17 cellular contexts compared by ENCODE assay signal in the genomic region with DNA sequence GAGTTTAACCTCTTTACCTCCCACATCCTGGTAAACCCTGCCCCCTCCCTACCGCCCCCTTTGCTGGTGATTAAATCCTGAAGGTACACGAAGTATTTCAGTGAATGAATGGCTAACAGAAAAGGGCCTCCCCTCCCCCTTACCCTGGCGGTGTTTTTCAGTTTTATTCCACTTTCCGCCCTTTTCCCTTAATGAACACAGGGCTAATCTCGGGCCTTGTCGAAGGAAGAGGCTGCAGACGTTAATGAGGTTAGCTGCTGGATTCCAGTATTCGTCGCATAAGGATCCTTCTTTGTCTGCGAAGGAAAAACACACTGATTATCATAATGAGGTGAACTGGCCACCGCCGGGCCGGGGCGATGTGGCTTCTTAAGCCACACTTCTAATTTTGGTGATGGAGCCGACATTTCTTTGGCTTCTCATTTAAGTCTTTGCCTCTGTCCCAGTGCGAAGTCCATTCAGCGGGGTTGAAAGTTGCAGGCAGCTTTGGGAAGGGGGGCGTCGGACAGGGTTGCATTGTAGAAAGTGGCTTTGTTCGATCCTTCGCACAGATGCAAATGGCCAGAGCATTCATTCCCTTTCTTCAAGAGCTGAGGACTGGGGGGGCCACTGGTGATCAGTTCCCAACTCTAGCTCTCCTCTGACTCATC. TPM values are rescaled to one million over a fixed set of nuclear protein-coding genes. Genes with fewer than 3 reads are reported as not detected.
A peak's percentile ranks its signal among the peaks of the same experiment; 100 is the strongest.
DNase-seq lines count a peak whose midpoint lies in the region; TF ChIP-seq lines count a peak whose summit lies in the region.
"Had no signal": no experiment of that assay in that cellular context is flagged by ENCODE, and none has a peak within 500 bp of the region (broad histone marks: within the 10 kb centered on the region; RNA-seq: fewer than 3 reads in every experiment).

No MANE protein-coding gene starts in this region.

- H4K91ac ChIP-seq in H9 (ENCODE audit: insufficient read length, low read depth, low read length): no peak overlapping the region

- H3K27me3 ChIP-seq in H9 (ENCODE audit: insufficient read depth, low read length) (no peaks in the 10 kb centered on the region), HUES64 (ENCODE audit: insufficient read depth, low read length) (no peaks in the 10 kb centered on the region), endodermal cell (ENCODE audit: control insufficient read depth, insufficient read depth, low read length, poor library complexity, severe bottlenecking) (no peaks in the 10 kb centered on the region), osteoblast (ENCODE audit: insufficient read depth, low read length) (no peaks in the 10 kb centered on the region), sigmoid colon (peaks cover 3 to 24% (median 16%) of the 10 kb centered on the region in 3 donors)
- H3K27me3 ChIP-seq: BLaER1 treated with 17β-estradiol and CSF1 and Interleukin-3, amounts not matched to agents 10 nM and 100 nM; SJCRH30 had no signal

- in situ Hi-C loops in ACHN (cut with HindIII; ENCODE audit: low pct_ligation_motif_present, low pct_unique_long_range_greater_than_20kb, low sequenced_read_pairs): no loop called here

- H3K23ac ChIP-seq in H9 (ENCODE audit: insufficient read length, low read depth, low read length): no peak overlapping the region

- no peaks in the 10 kb centered on the region for H3K79me1 ChIP-seq in H9 (ENCODE audit: insufficient read depth, low read depth, low read length, poor library complexity, severe bottlenecking)

- H3K27ac ChIP-seq in H9 (ENCODE audit: insufficient read length, low read depth, low read length) (no peak overlapping the region), HUES64 (ENCODE audit: low read depth, low read length) (peak overlapping the region; percentile 47), endodermal cell (ENCODE audit: low read depth, low read length) (peak overlapping the region; percentile 62), osteoblast (ENCODE audit: low read depth, low read length) (no peak overlapping the region), sigmoid colon (no peak overlapping the region)
- H3K27ac ChIP-seq: BLaER1 treated with 17β-estradiol and CSF1 and Interleukin-3, amounts not matched to agents 10 nM and 100 nM; SJCRH30 had no signal

- H3K9ac ChIP-seq in H9 (ENCODE audit: extremely low read depth, insufficient read length, low read length) (no peak overlapping the region), HUES64 (ENCODE audit: low read depth, low read length) (peak overlapping the region; percentile 32; the same call in 1 of the 2 replicates), endodermal cell (ENCODE audit: extremely low read depth, low read length, poor library complexity, severe bottlenecking) (peak overlapping the region; percentile 47)
- H3K9ac ChIP-seq: BLaER1 treated with 17β-estradiol and CSF1 and Interleukin-3, amounts not matched to agents 10 nM and 100 nM had no signal

- no peak overlapping the region for H2BK12ac ChIP-seq in H9 (ENCODE audit: insufficient read length, low read depth, low read length)

- no CpG with 5 or more reads among the region's 21 CpGs for WGBS in H9 (ENCODE audit: extremely low coverage, insufficient read length, low lambda C conversion rate)
- WGBS in HUES64: 53% methylated on average over 21 of the region's 21 CpGs
- 58 to 64% methylated on average over 20 to 21 of the region's 21 CpGs for WGBS in endodermal cell (ENCODE audit: insufficient coverage in 1 of 2, insufficient read length in 1 of 2), 2 experiments
- WGBS in sigmoid colon, 2 donors: 86 to 88% methylated on average over 21 of the region's 21 CpGs

- H3K4ac ChIP-seq in H9 (ENCODE audit: low read depth, low read length): no peak overlapping the region

- no peak overlapping the region for H2BK15ac ChIP-seq in H9 (ENCODE audit: low read depth, low read length)

- H4K8ac ChIP-seq in H9 (replicated peaks; ENCODE audit: insufficient read length, low read depth, low read length): no peak overlapping the region

- H3K27me3 Mint-ChIP-seq in H9 (ENCODE audit: low read depth): peaks cover 10% of the 10 kb centered on the region
- H3K27me3 Mint-ChIP-seq in endodermal cell (ENCODE audit: insufficient read depth): peaks cover 3% of the 10 kb centered on the region
- peaks cover 21% of the 10 kb centered on the region for H3K27me3 Mint-ChIP-seq in activated naive CD8-positive, alpha-beta T cell treated with anti-CD3 and anti-CD28 coated beads for 36 hours

- H3K4me3 ChIP-seq in HUES64 (ENCODE audit: low read length) (no peak overlapping the region), endodermal cell (ENCODE audit: low read length) (peak overlapping the region; percentile 51), osteoblast (ENCODE audit: insufficient read depth, low read length) (no peak overlapping the region), sigmoid colon (no peak overlapping the region)
- H3K4me3 ChIP-seq: BLaER1 treated with 17β-estradiol and CSF1 and Interleukin-3, amounts not matched to agents 10 nM and 100 nM; K562; SJCRH30 had no signal

- H3K36me3 Mint-ChIP-seq in H9 (ENCODE audit: insufficient read depth in 1 of 3, low read depth in 3 of 3) (peaks cover 5 to 14% (median 6%) of the 10 kb centered on the region in 3 experiments), endodermal cell (ENCODE audit: low read depth) (peaks cover 3% of the 10 kb centered on the region)
- no peaks in the 10 kb centered on the region for H3K36me3 Mint-ChIP-seq in activated naive CD8-positive, alpha-beta T cell treated with anti-CD3 and anti-CD28 coated beads for 36 hours

- TF ChIP-seq EP300 in sigmoid colon (IDR thresholded peaks at IDR 0.05): no peak

- H3K4me2 ChIP-seq in H9 (ENCODE audit: insufficient read depth, insufficient read length, low read length) (no peak overlapping the region), osteoblast (ENCODE audit: insufficient read depth, low read length) (no peak overlapping the region)
- H3K4me2 ChIP-seq: BLaER1 treated with 17β-estradiol and CSF1 and Interleukin-3, amounts not matched to agents 10 nM and 100 nM had no signal

- H2BK120ac ChIP-seq in H9 (ENCODE audit: low read depth, low read length, poor library complexity, severe bottlenecking): no peak overlapping the region

- intact Hi-C loops in sigmoid colon (cut with DNase I): no loop called here

- H3K4me1 ChIP-seq in H9 (ENCODE audit: insufficient read depth, low read length): peaks cover 5% of the 10 kb centered on the region; the same call in 1 of the 2 replicates
- peaks cover 35% of the 10 kb centered on the region for H3K4me1 ChIP-seq in HUES64 (ENCODE audit: insufficient read depth, low read length)
- H3K4me1 ChIP-seq in endodermal cell (ENCODE audit: control insufficient read depth, insufficient read depth, low read length): peaks cover 19% of the 10 kb centered on the region
- H3K4me1 ChIP-seq in osteoblast (ENCODE audit: insufficient read depth, low read length): peaks cover 11% of the 10 kb centered on the region
- no peaks in the 10 kb centered on the region for H3K4me1 ChIP-seq in sigmoid colon
- H3K4me1 ChIP-seq: SJCRH30 had no signal

- H3K18ac ChIP-seq in H9 (ENCODE audit: insufficient read length, low read depth, low read length): peak overlapping the region; percentile 17

- H3K14ac ChIP-seq in H9 (ENCODE audit: insufficient read depth, low read length): no peak overlapping the region

- no peaks in the 10 kb centered on the region for H3K23me2 ChIP-seq in H9 (ENCODE audit: insufficient read length, low read depth, low read length, poor library complexity, severe bottlenecking)

- no peak overlapping the region for H2AFZ ChIP-seq in H9 (ENCODE audit: low read length)
- H2AFZ ChIP-seq in osteoblast (ENCODE audit: low read length): no peak overlapping the region

- no peaks in the 10 kb centered on the region for H3K79me2 ChIP-seq in H9 (ENCODE audit: insufficient read depth, low read length)
- peaks cover 95% of the 10 kb centered on the region for H3K79me2 ChIP-seq in osteoblast (ENCODE audit: insufficient read depth, low read length)

- no peaks in the 10 kb centered on the region for H4K20me1 ChIP-seq in H9 (ENCODE audit: control insufficient read depth, insufficient read depth, insufficient read length)
- H4K20me1 ChIP-seq in osteoblast (ENCODE audit: insufficient read depth, low read length): peaks cover 32% of the 10 kb centered on the region
- H4K20me1 ChIP-seq: BLaER1 treated with 17β-estradiol and CSF1 and Interleukin-3, amounts not matched to agents 10 nM and 100 nM had no signal

- peaks cover 41 to 62% of the 10 kb centered on the region in 2 experiments for H3K4me1 Mint-ChIP-seq in H9
- peaks cover 35% of the 10 kb centered on the region for H3K4me1 Mint-ChIP-seq in endodermal cell
- H3K4me1 Mint-ChIP-seq in activated naive CD8-positive, alpha-beta T cell treated with anti-CD3 and anti-CD28 coated beads for 36 hours: no peaks in the 10 kb centered on the region

- H2AK5ac ChIP-seq in H9 (ENCODE audit: insufficient read length, low read length): no peak overlapping the region

- H3K4me3 Mint-ChIP-seq in H9: no peak overlapping the region
- H3K4me3 Mint-ChIP-seq in endodermal cell: peak overlapping the region; percentile 20
- H3K4me3 Mint-ChIP-seq in activated naive CD8-positive, alpha-beta T cell treated with anti-CD3 and anti-CD28 coated beads for 36 hours: no peak overlapping the region

- H3K9me3 ChIP-seq in H9 (ENCODE audit: control insufficient read depth, low read depth, low read length): no peaks in the 10 kb centered on the region
- no peaks in the 10 kb centered on the region for H3K9me3 ChIP-seq in HUES64 (ENCODE audit: insufficient read depth, low read depth, low read length)
- H3K9me3 ChIP-seq in endodermal cell (ENCODE audit: control insufficient read depth, low read length): peaks cover 5% of the 10 kb centered on the region
- H3K9me3 ChIP-seq in osteoblast (ENCODE audit: low read depth, low read length): no peaks in the 10 kb centered on the region
- H3K9me3 ChIP-seq in sigmoid colon: peaks cover 0 to 6% (median 6%) of the 10 kb centered on the region in 4 donors
- H3K9me3 ChIP-seq: SJCRH30 had no signal

- H4K5ac ChIP-seq in H9 (ENCODE audit: insufficient read length, low read depth, low read length): no peak overlapping the region

- no peak overlapping the region for H3T11ph ChIP-seq in H9 (ENCODE audit: low read length)

- no peak overlapping the region for H2BK20ac ChIP-seq in H9 (ENCODE audit: low read depth, low read length, poor library complexity, severe bottlenecking)

- H3K36me3 ChIP-seq in HUES64 (ENCODE audit: insufficient read depth, low read length) (no peaks in the 10 kb centered on the region), endodermal cell (ENCODE audit: control insufficient read depth, insufficient read depth, low read length) (no peaks in the 10 kb centered on the region), osteoblast (ENCODE audit: insufficient read depth, low read length) (peaks cover 84% of the 10 kb centered on the region), sigmoid colon (no peaks in the 10 kb centered on the region)
- H3K36me3 ChIP-seq: BLaER1 treated with 17β-estradiol and CSF1 and Interleukin-3, amounts not matched to agents 10 nM and 100 nM had no signal

- TF ChIP-seq POLR2A in sigmoid colon (IDR thresholded peaks at IDR 0.05): no peak

- H3K56ac ChIP-seq in H9 (ENCODE audit: insufficient read length, low read depth, low read length): no peak overlapping the region

- H3K9me3 Mint-ChIP-seq in H9: peaks cover 10 to 19% of the 10 kb centered on the region in 2 experiments
- peaks cover 14% of the 10 kb centered on the region for H3K9me3 Mint-ChIP-seq in endodermal cell
- peaks cover 5% of the 10 kb centered on the region for H3K9me3 Mint-ChIP-seq in activated naive CD8-positive, alpha-beta T cell treated with anti-CD3 and anti-CD28 coated beads for 36 hours

- peak; percentile 18; the same call in 1 of the 3 replicates for TF ChIP-seq CTCF in H9 (conservative IDR thresholded peaks at IDR 0.05)
- peak; percentile 24 for TF ChIP-seq CTCF in endodermal cell (conservative IDR thresholded peaks at IDR 0.05)
- no peak for TF ChIP-seq CTCF in osteoblast (IDR thresholded peaks at IDR 0.05; ENCODE audit: extremely low read depth, low read depth, low read length)
- TF ChIP-seq CTCF in sigmoid colon (IDR thresholded peaks at IDR 0.05): no peak

- no peak for DNase-seq in H9
- DNase-seq in endodermal cell: peak; percentile 70
- DNase-seq in osteoblast (ENCODE audit: insufficient read length, low spot score, missing footprints): peak; percentile 85
- no peak for DNase-seq in ACHN
- DNase-seq in activated naive CD8-positive, alpha-beta T cell treated with anti-CD3 and anti-CD28 coated beads for 36 hours: no peak
- no peak for DNase-seq in sigmoid colon
- DNase-seq in COLO829 (ENCODE audit: low spot score): no peak
- DNase-seq: DMS153, EL, NCI-H1436 treated with DMSO at 0.1 percent for 48 hours, NCI-H2107, NCI-H446 treated with DMSO at 0.1 percent for 48 hours, SJCRH30 had no signal

- peak overlapping the region in 2 of 3 experiments; percentile 34 to 95; a peak in 3 of 7 replicates for H3K27ac Mint-ChIP-seq in H9
- H3K27ac Mint-ChIP-seq in endodermal cell: peak overlapping the region; percentile 95
- no peak overlapping the region for H3K27ac Mint-ChIP-seq in activated naive CD8-positive, alpha-beta T cell treated with anti-CD3 and anti-CD28 coated beads for 36 hours

- H2BK5ac ChIP-seq in H9 (ENCODE audit: insufficient read length, low read length): no peak overlapping the region

RNA-seq across cellular contexts. Expression of a gene that starts 6.5 kb away (rescaled TPM):
- 0.52 TPM in 1 of 2 replicates, not detected in the other for total RNA-seq in H9 (2021)
- 2.2 TPM for polyA plus RNA-seq in HUES64 (2013, experiment 1 of 2)
- polyA plus RNA-seq in HUES64 (2013, experiment 2 of 2): 2.4 TPM
- 10 to 100 TPM in 1 of 2 donors, 1 to 10 TPM in 1; 5.3 to 15.3 TPM for total RNA-seq in endodermal cell
- 5.6 TPM for polyA plus RNA-seq in endodermal cell (2013, experiment 1 of 2)
- polyA plus RNA-seq in endodermal cell (2013, experiment 2 of 2): 2.9 TPM
- 200 and 269 TPM in 2 replicates for total RNA-seq in osteoblast
- total RNA-seq in activated naive CD8-positive, alpha-beta T cell treated with anti-CD3 and anti-CD28 coated beads for 36 hours: under 1 TPM in 1 of 2 experiments, not detected in 1; 0.10 TPM
- 100 to 1,000 TPM in 1 of 4 donors, 10 to 100 TPM in 3; 28.0 to 168 (median 36.6) TPM for total RNA-seq in sigmoid colon
- 10 to 100 TPM in 1 of 3 donors, 1 to 10 TPM in 2; 3.5 to 18.0 (median 7.8) TPM for polyA plus RNA-seq in sigmoid colon
- total RNA-seq: OCI-LY7 had no signal

Comparison
In these comparisons a context has a peak if more than half of its experiments do, and no peak if none do; other contexts are left out.
1. DNase-seq: peak in endodermal cell (single experiment) and osteoblast (single experiment); none in H9 (single experiment), ACHN (single experiment), activated naive CD8-positive, alpha-beta T cell treated with anti-CD3 and anti-CD28 coated beads for 36 hours (single experiment), sigmoid colon (single experiment) and COLO829 (single experiment).
2. H3K27ac ChIP-seq: peak in HUES64 (single experiment) and endodermal cell (single experiment); none in H9 (single experiment), osteoblast (single experiment) and sigmoid colon (0 of 4).
3. CTCF ChIP-seq: peak in H9 (single experiment) and endodermal cell (single experiment); none in osteoblast (single experiment) and sigmoid colon (0 of 4).